ENCODE assay signal across 1 cellular context in genomic region chr3:177345049-177345972, GRCh38.
TF ChIP-seq lines count a peak whose summit lies in the region.

No MANE protein-coding gene starts in this region.

TF ChIP-seq in HepG2, 621 proteins besides CTCF, POLR2A, EP300 and RAD21 (continued from another document and continues in another):
- no peak for TF ChIP-seq ZBTB4 (CRISPR knock-in tag; IDR thresholded peaks at IDR 0.05; ENCODE audit: borderline replicate concordance)
- peak; percentile 35; the same call in 1 of the 2 replicates for TF ChIP-seq ZFP36L1 (CRISPR knock-in tag; IDR thresholded peaks at IDR 0.05)
- peak; percentile 55; the same call in 1 of the 2 replicates for TF ChIP-seq FOXA3 (CRISPR knock-in tag; IDR thresholded peaks at IDR 0.05)
- TF ChIP-seq, protein P1, sequence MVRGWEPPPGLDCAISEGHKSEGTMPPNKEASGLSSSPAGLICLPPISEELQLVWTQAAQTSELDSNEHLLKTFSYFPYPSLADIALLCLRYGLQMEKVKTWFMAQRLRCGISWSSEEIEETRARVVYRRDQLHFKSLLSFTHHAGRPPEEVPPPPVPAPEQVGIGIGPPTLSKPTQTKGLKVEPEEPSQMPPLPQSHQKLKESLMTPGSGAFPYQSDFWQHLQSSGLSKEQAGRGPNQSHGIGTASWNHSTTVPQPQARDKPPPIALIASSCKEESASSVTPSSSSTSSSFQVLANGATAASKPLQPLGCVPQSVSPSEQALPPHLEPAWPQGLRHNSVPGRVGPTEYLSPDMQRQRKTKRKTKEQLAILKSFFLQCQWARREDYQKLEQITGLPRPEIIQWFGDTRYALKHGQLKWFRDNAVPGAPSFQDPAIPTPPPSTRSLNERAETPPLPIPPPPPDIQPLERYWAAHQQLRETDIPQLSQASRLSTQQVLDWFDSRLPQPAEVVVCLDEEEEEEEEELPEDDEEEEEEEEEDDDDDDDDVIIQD (CRISPR knock-in tag; IDR thresholded peaks at IDR 0.05; ENCODE audit: low read depth): peak; percentile 92
- TF ChIP-seq, protein P2, sequence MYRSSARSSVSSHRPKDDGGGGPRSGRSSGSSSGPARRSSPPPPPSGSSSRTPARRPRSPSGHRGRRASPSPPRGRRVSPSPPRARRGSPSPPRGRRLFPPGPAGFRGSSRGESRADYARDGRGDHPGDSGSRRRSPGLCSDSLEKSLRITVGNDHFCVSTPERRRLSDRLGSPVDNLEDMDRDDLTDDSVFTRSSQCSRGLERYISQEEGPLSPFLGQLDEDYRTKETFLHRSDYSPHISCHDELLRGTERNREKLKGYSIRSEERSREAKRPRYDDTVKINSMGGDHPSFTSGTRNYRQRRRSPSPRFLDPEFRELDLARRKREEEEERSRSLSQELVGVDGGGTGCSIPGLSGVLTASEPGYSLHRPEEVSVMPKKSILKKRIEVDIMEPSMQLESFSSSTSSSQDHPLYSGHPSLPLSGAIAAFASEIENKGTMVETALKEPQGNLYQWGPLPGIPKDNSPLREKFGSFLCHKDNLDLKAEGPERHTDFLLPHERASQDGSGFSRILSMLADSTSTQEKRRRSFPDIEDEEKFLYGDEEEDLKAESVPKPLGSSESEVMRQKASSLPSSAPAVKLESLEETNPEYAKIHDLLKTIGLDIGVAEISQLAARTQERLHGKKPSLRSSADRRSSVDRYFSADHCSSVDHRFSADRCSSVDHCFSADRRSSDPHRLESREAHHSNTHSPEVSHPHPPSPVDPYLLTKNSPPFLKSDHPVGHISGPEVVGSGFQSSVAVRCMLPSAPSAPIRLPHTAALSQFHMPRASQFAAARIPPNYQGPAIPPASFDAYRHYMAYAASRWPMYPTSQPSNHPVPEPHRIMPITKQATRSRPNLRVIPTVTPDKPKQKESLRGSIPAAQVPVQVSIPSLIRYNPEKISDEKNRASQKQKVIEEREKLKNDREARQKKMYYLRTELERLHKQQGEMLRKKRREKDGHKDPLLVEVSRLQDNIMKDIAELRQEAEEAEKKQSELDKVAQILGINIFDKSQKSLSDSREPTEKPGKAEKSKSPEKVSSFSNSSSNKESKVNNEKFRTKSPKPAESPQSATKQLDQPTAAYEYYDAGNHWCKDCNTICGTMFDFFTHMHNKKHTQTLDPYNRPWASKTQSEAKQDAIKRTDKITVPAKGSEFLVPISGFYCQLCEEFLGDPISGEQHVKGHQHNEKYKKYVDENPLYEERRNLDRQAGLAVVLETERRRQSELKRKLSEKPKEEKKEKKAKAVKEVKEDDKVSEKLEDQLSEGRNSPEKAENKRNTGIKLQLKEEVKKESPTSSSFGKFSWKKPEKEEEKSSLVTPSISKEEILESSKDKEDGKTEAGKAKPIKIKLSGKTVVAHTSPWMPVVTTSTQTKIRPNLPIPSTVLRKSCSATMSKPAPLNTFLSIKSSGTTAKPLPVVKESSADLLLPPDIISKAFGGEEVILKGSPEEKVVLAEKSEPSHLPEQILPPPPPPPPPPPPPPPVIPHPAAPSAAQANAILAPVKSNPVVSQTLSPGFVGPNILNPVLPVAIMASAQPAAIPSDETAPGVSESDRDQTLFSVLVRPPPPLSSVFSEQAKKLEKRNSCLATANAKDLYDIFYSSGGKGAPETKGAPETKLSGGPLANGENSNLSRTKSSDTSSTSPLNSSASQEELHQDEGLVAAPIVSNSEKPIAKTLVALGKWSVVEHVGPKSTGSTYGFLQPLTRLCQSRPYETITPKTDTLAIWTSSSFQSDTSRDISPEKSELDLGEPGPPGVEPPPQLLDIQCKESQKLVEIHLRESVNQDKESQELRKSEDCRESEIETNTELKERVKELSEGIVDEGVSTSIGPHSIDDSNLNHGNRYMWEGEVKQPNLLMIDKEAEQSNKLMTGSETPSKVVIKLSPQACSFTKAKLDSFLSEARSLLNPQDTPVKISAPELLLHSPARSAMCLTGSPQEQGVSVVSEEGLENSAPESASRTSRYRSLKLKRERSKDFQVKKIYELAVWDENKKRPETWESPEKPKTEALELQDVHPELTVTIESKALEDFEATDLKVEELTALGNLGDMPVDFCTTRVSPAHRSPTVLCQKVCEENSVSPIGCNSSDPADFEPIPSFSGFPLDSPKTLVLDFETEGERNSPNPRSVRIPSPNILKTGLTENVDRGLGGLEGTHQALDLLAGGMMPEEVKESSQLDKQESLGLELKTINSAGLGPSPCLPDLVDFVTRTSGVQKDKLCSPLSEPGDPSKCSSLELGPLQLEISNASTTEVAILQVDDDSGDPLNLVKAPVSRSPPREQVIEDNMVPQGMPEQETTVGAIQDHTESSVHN (CRISPR knock-in tag; IDR thresholded peaks at IDR 0.05): no peak
- TF ChIP-seq DNMT3B (CRISPR knock-in tag; conservative IDR thresholded peaks at IDR 0.05): no peak; the same call in 1 of the 2 replicates
- TF ChIP-seq MIXL1 (CRISPR knock-in tag; IDR thresholded peaks at IDR 0.05): 0 out of 2 replicates have a peak, but pooled peaks have one; percentile 54
- 0 out of 2 replicates have a peak, but pooled peaks have one; percentile 41 for TF ChIP-seq ZNF605 (CRISPR knock-in tag; IDR thresholded peaks at IDR 0.05)
- TF ChIP-seq KAT2B (IDR thresholded peaks at IDR 0.05; ENCODE audit: borderline replicate concordance, low read depth, low read length): no peak
- TF ChIP-seq GABPB1 (CRISPR knock-in tag; IDR thresholded peaks at IDR 0.05): peak; percentile 44
- TF ChIP-seq ZNF317 (CRISPR knock-in tag; IDR thresholded peaks at IDR 0.05): peak; percentile 60; the same call in 1 of the 2 replicates
- TF ChIP-seq, protein P3, sequence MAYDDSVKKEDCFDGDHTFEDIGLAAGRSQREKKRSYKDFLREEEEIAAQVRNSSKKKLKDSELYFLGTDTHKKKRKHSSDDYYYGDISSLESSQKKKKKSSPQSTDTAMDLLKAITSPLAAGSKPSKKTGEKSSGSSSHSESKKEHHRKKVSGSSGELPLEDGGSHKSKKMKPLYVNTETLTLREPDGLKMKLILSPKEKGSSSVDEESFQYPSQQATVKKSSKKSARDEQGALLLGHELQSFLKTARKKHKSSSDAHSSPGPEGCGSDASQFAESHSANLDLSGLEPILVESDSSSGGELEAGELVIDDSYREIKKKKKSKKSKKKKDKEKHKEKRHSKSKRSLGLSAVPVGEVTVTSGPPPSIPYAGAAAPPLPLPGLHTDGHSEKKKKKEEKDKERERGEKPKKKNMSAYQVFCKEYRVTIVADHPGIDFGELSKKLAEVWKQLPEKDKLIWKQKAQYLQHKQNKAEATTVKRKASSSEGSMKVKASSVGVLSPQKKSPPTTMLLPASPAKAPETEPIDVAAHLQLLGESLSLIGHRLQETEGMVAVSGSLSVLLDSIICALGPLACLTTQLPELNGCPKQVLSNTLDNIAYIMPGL (CRISPR knock-in tag; IDR thresholded peaks at IDR 0.05; ENCODE audit: borderline replicate concordance in 1 of 2, low read depth in 1 of 2): 0 out of 4 replicates have a peak, but pooled peaks of 1 of the 2 experiments have one; percentile 27
- peak; percentile 75 for TF ChIP-seq SALL1 (CRISPR knock-in tag; IDR thresholded peaks at IDR 0.05)
- TF ChIP-seq ZFP90 (CRISPR knock-in tag; IDR thresholded peaks at IDR 0.05; ENCODE audit: borderline replicate concordance): peak; percentile 31; the same call in 1 of the 2 replicates
- peak; percentile 50; the same call in 1 of the 2 replicates for TF ChIP-seq ZFY (CRISPR knock-in tag; IDR thresholded peaks at IDR 0.05)
- TF ChIP-seq THRA (CRISPR knock-in tag; IDR thresholded peaks at IDR 0.05; ENCODE audit: borderline replicate concordance): 0 out of 2 replicates have a peak, but pooled peaks have one; percentile 23
- peak; percentile 67; the same call in 1 of the 2 replicates for TF ChIP-seq ZNF264 (CRISPR knock-in tag; IDR thresholded peaks at IDR 0.05)
- TF ChIP-seq ZNF710 (CRISPR knock-in tag; IDR thresholded peaks at IDR 0.05; ENCODE audit: borderline replicate concordance): peak; percentile 55; the same call in 1 of the 2 replicates
- TF ChIP-seq NRL (CRISPR knock-in tag; IDR thresholded peaks at IDR 0.05; ENCODE audit: borderline replicate concordance): no peak
- TF ChIP-seq ZNF12 (CRISPR knock-in tag; IDR thresholded peaks at IDR 0.05): peak; percentile 60; the same call in 1 of the 2 replicates
- no peak for TF ChIP-seq ZNF251 (CRISPR knock-in tag; IDR thresholded peaks at IDR 0.05)
- 0 out of 2 replicates have a peak, but pooled peaks have one; percentile 5 for TF ChIP-seq PHF21A (CRISPR knock-in tag; IDR thresholded peaks at IDR 0.05)
- TF ChIP-seq ZMYM3 (CRISPR knock-in tag; IDR thresholded peaks at IDR 0.05): 0 out of 2 replicates have a peak, but pooled peaks have one; percentile 29
- no peak for TF ChIP-seq TRAFD1 (CRISPR knock-in tag; IDR thresholded peaks at IDR 0.05; ENCODE audit: borderline replicate concordance)
- TF ChIP-seq HDAC1 (CRISPR knock-in tag; IDR thresholded peaks at IDR 0.05): no peak
- peak; percentile 20; the same call in 1 of the 2 replicates for TF ChIP-seq SMC3 (IDR thresholded peaks at IDR 0.05; ENCODE audit: low read length)
- no peak for TF ChIP-seq ZSCAN12 (CRISPR knock-in tag; IDR thresholded peaks at IDR 0.05)
- TF ChIP-seq, protein P4, sequence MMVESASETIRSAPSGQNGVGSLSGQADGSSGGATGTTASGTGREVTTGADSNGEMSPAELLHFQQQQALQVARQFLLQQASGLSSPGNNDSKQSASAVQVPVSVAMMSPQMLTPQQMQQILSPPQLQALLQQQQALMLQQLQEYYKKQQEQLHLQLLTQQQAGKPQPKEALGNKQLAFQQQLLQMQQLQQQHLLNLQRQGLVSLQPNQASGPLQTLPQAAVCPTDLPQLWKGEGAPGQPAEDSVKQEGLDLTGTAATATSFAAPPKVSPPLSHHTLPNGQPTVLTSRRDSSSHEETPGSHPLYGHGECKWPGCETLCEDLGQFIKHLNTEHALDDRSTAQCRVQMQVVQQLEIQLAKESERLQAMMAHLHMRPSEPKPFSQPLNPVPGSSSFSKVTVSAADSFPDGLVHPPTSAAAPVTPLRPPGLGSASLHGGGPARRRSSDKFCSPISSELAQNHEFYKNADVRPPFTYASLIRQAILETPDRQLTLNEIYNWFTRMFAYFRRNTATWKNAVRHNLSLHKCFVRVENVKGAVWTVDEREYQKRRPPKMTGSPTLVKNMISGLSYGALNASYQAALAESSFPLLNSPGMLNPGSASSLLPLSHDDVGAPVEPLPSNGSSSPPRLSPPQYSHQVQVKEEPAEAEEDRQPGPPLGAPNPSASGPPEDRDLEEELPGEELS (CRISPR knock-in tag; IDR thresholded peaks at IDR 0.05): peak; percentile 68
- TF ChIP-seq TARDBP (CRISPR knock-in tag; IDR thresholded peaks at IDR 0.05): 0 out of 2 replicates have a peak, but pooled peaks have one; percentile 45
- TF ChIP-seq BORCS8-MEF2B (CRISPR knock-in tag; IDR thresholded peaks at IDR 0.05): no peak
